Comparison of ENCODE assay signal across 2 cellular contexts in the genomic region with DNA sequence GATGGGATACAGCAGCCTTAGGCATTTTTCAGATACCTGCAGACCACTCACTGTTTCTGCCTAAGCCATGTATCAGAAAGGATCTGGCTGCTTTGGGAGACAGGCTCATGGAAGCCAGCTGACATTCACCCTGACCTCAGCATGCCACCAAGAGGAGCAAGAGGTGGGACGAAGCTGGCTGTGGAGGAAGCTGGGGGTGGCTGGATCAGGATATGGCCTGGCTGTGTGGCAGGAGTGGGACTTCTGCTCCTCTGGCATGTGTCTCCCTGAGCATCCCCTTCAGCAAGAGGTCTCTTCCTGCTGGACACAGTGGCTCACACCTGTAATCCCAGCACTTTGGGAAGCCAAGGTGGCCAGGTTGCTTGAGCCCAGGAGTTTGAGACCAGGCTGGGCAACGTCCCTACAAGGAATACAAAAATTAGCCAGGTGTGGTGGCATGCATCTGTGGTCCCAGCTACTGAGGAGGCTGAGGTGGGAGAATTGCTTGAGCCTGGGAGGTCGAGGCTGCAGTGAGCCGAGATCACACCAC.
A peak's percentile ranks its signal among the peaks of the same experiment; 100 is the strongest.
TF ChIP-seq lines count a peak whose summit lies in the region.

No MANE protein-coding gene starts in this region.

TF ChIP-seq in HepG2, 621 proteins besides CTCF, POLR2A, EP300 and RAD21 (continues in another document):
- TF ChIP-seq TMF1 (CRISPR knock-in tag; IDR thresholded peaks at IDR 0.05; ENCODE audit: low read depth) = no peak
- TF ChIP-seq, protein P1, sequence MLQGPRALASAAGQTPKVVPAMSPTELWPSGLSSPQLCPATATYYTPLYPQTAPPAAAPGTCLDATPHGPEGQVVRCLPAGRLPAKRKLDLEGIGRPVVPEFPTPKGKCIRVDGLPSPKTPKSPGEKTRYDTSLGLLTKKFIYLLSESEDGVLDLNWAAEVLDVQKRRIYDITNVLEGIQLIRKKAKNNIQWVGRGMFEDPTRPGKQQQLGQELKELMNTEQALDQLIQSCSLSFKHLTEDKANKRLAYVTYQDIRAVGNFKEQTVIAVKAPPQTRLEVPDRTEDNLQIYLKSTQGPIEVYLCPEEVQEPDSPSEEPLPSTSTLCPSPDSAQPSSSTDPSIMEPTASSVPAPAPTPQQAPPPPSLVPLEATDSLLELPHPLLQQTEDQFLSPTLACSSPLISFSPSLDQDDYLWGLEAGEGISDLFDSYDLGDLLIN (CRISPR knock-in tag; IDR thresholded peaks at IDR 0.05; ENCODE audit: borderline replicate concordance) = no peak
- TF ChIP-seq MTF2 (CRISPR knock-in tag; IDR thresholded peaks at IDR 0.05; ENCODE audit: borderline replicate concordance) = no peak
- TF ChIP-seq TSC22D2 (CRISPR knock-in tag; IDR thresholded peaks at IDR 0.05; ENCODE audit: borderline replicate concordance) = no peak
- TF ChIP-seq ZNF598 (CRISPR knock-in tag; IDR thresholded peaks at IDR 0.05; ENCODE audit: borderline replicate concordance) = 0 out of 2 replicates have a peak, but pooled peaks have one; percentile 58
- TF ChIP-seq SPEN (CRISPR knock-in tag; IDR thresholded peaks at IDR 0.05; ENCODE audit: low read depth) = peak; percentile 40; the same call in 1 of the 2 replicates
- TF ChIP-seq ZNF607 (CRISPR knock-in tag; IDR thresholded peaks at IDR 0.05; ENCODE audit: borderline replicate concordance) = 0 out of 2 replicates have a peak, but pooled peaks have one; percentile 63
- TF ChIP-seq, protein P2, sequence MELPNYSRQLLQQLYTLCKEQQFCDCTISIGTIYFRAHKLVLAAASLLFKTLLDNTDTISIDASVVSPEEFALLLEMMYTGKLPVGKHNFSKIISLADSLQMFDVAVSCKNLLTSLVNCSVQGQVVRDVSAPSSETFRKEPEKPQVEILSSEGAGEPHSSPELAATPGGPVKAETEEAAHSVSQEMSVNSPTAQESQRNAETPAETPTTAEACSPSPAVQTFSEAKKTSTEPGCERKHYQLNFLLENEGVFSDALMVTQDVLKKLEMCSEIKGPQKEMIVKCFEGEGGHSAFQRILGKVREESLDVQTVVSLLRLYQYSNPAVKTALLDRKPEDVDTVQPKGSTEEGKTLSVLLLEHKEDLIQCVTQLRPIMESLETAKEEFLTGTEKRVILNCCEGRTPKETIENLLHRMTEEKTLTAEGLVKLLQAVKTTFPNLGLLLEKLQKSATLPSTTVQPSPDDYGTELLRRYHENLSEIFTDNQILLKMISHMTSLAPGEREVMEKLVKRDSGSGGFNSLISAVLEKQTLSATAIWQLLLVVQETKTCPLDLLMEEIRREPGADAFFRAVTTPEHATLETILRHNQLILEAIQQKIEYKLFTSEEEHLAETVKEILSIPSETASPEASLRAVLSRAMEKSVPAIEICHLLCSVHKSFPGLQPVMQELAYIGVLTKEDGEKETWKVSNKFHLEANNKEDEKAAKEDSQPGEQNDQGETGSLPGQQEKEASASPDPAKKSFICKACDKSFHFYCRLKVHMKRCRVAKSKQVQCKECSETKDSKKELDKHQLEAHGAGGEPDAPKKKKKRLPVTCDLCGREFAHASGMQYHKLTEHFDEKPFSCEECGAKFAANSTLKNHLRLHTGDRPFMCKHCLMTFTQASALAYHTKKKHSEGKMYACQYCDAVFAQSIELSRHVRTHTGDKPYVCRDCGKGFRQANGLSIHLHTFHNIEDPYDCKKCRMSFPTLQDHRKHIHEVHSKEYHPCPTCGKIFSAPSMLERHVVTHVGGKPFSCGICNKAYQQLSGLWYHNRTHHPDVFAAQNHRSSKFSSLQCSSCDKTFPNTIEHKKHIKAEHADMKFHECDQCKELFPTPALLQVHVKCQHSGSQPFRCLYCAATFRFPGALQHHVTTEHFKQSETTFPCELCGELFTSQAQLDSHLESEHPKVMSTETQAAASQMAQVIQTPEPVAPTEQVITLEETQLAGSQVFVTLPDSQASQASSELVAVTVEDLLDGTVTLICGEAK (IDR thresholded peaks at IDR 0.05) = no peak
- TF ChIP-seq, protein P2 (CRISPR knock-in tag; IDR thresholded peaks at IDR 0.05) = 0 out of 2 replicates have a peak, but pooled peaks have one; percentile 22
- TF ChIP-seq, protein P3, sequence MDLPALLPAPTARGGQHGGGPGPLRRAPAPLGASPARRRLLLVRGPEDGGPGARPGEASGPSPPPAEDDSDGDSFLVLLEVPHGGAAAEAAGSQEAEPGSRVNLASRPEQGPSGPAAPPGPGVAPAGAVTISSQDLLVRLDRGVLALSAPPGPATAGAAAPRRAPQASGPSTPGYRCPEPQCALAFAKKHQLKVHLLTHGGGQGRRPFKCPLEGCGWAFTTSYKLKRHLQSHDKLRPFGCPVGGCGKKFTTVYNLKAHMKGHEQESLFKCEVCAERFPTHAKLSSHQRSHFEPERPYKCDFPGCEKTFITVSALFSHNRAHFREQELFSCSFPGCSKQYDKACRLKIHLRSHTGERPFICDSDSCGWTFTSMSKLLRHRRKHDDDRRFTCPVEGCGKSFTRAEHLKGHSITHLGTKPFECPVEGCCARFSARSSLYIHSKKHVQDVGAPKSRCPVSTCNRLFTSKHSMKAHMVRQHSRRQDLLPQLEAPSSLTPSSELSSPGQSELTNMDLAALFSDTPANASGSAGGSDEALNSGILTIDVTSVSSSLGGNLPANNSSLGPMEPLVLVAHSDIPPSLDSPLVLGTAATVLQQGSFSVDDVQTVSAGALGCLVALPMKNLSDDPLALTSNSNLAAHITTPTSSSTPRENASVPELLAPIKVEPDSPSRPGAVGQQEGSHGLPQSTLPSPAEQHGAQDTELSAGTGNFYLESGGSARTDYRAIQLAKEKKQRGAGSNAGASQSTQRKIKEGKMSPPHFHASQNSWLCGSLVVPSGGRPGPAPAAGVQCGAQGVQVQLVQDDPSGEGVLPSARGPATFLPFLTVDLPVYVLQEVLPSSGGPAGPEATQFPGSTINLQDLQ (CRISPR knock-in tag; IDR thresholded peaks at IDR 0.05) = peak; percentile 41; the same call in 1 of the 2 replicates

TF ChIP-seq in HCT116, 20 proteins besides CTCF, POLR2A, EP300 and RAD21:
- TF ChIP-seq, protein P4, sequence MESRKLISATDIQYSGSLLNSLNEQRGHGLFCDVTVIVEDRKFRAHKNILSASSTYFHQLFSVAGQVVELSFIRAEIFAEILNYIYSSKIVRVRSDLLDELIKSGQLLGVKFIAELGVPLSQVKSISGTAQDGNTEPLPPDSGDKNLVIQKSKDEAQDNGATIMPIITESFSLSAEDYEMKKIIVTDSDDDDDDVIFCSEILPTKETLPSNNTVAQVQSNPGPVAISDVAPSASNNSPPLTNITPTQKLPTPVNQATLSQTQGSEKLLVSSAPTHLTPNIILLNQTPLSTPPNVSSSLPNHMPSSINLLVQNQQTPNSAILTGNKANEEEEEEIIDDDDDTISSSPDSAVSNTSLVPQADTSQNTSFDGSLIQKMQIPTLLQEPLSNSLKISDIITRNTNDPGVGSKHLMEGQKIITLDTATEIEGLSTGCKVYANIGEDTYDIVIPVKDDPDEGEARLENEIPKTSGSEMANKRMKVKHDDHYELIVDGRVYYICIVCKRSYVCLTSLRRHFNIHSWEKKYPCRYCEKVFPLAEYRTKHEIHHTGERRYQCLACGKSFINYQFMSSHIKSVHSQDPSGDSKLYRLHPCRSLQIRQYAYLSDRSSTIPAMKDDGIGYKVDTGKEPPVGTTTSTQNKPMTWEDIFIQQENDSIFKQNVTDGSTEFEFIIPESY (IDR thresholded peaks at IDR 0.05; ENCODE audit: extremely low read depth, insufficient replicate concordance, low read length) = no peak
- no peak for TF ChIP-seq SRF (IDR thresholded peaks at IDR 0.05; ENCODE audit: low read depth)
- no peak for TF ChIP-seq SIN3A (IDR thresholded peaks at IDR 0.05; ENCODE audit: low read depth)
- TF ChIP-seq POLR2AphosphoS5 (IDR thresholded peaks at IDR 0.05; ENCODE audit: low read depth, low read length) = no peak
- TF ChIP-seq ZNF274 (IDR thresholded peaks at IDR 0.05; ENCODE audit: low read depth, low read length) = no peak
- no peak for TF ChIP-seq CEBPB (IDR thresholded peaks at IDR 0.05; ENCODE audit: low read depth)
- TF ChIP-seq, protein P5, sequence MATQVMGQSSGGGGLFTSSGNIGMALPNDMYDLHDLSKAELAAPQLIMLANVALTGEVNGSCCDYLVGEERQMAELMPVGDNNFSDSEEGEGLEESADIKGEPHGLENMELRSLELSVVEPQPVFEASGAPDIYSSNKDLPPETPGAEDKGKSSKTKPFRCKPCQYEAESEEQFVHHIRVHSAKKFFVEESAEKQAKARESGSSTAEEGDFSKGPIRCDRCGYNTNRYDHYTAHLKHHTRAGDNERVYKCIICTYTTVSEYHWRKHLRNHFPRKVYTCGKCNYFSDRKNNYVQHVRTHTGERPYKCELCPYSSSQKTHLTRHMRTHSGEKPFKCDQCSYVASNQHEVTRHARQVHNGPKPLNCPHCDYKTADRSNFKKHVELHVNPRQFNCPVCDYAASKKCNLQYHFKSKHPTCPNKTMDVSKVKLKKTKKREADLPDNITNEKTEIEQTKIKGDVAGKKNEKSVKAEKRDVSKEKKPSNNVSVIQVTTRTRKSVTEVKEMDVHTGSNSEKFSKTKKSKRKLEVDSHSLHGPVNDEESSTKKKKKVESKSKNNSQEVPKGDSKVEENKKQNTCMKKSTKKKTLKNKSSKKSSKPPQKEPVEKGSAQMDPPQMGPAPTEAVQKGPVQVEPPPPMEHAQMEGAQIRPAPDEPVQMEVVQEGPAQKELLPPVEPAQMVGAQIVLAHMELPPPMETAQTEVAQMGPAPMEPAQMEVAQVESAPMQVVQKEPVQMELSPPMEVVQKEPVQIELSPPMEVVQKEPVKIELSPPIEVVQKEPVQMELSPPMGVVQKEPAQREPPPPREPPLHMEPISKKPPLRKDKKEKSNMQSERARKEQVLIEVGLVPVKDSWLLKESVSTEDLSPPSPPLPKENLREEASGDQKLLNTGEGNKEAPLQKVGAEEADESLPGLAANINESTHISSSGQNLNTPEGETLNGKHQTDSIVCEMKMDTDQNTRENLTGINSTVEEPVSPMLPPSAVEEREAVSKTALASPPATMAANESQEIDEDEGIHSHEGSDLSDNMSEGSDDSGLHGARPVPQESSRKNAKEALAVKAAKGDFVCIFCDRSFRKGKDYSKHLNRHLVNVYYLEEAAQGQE (IDR thresholded peaks at IDR 0.05; ENCODE audit: low read depth) = no peak
- TF ChIP-seq CBX3 (IDR thresholded peaks at IDR 0.05; ENCODE audit: low read depth) = no peak
- TF ChIP-seq, protein P6, sequence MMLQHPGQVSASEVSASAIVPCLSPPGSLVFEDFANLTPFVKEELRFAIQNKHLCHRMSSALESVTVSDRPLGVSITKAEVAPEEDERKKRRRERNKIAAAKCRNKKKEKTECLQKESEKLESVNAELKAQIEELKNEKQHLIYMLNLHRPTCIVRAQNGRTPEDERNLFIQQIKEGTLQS (IDR thresholded peaks at IDR 0.05) = no peak
- TF ChIP-seq EZH2 (IDR thresholded peaks at IDR 0.05) = no peak
- no peak for TF ChIP-seq YY1 (IDR thresholded peaks at IDR 0.05; ENCODE audit: extremely low read depth, insufficient replicate concordance, low read depth, low read length)
- TF ChIP-seq ELF1 (IDR thresholded peaks at IDR 0.05; ENCODE audit: borderline replicate concordance, low read depth) = no peak
